In genomic region chr1:177278626-177279390, GRCh38 we compare ENCODE assay signal across 1 cellular context.
TF ChIP-seq lines count a peak whose summit lies in the region.

No MANE protein-coding gene starts in this region.

TF ChIP-seq in GM23338, 12 proteins besides CTCF, POLR2A, EP300 and RAD21 (continued from another document):
- no peak for TF ChIP-seq EZH2phosphoT487 (IDR thresholded peaks at IDR 0.05; ENCODE audit: unreplicated experiment)
